1 cellular context compared by ENCODE assay signal in the genomic region with DNA sequence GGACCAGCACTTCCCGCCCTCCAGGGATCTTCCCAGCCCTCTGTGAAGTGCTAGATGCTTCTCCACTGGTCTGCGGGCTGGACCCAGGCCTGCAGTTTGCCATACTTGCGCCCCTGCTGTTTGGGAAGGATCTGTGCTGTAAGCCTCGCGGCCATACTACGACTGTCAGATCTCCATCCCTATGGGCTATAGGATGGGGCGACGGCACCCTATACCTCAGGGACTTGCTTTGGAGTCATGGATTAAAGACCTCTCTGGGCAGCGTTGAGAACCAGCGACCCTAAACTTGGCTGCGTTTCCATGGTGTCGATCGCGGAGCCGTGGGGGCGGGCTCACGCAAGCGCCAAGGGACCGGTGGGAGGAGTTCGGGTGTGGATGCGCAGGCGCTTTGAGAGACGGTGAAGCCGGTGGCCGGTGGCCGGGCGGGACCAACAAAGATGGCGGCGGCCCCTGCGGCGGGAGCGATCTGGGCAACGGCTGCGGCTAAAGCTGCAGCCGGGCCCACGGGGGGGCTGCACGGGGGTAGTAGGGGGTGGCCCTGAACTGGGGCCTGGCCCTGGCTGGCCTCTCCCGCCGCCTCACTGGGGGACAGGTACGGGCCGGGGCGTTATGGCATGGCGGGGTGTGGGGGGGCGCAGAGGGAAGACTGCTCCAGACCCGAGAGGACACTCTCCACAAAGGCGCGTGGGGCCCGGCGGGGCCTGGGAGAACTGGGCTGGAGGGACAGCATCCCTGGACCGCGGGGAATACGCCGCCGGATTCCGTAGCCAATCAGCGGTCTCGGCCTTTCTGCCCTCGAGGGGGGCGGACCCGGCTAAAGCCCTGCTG.
TF ChIP-seq lines count a peak whose summit lies in the region.

Gene USP21 (plus strand): TSS at position 414 of the 828 bp plus-strand sequence. CDS start 1,141 bp downstream, outside the sequence.

TF ChIP-seq in HepG2, 621 proteins besides CTCF, POLR2A, EP300 and RAD21 (continued from another document and continues in another):
- TF ChIP-seq ZNF414 (CRISPR knock-in tag; IDR thresholded peaks at IDR 0.05) = no peak
- TF ChIP-seq ZSCAN31 (CRISPR knock-in tag; IDR thresholded peaks at IDR 0.05; ENCODE audit: low read depth) = no peak
- no peak for TF ChIP-seq ZNF558 (CRISPR knock-in tag; IDR thresholded peaks at IDR 0.05; ENCODE audit: borderline replicate concordance)
- TF ChIP-seq FOXM1 (CRISPR knock-in tag; IDR thresholded peaks at IDR 0.05) = no peak
- no peak for TF ChIP-seq SMARCE1 (IDR thresholded peaks at IDR 0.05; ENCODE audit: borderline replicate concordance)
- TF ChIP-seq, protein P1, sequence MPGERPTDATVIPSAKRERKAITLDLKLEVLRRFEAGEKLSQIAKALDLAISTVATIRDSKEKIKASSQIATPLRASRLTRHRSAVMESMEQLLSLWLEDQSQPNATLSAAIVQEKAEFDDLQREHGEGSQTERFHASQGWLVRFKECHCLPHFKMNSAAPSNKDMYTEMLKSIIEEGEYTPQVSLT (CRISPR knock-in tag; IDR thresholded peaks at IDR 0.05; ENCODE audit: borderline replicate concordance, low read depth) = no peak
- TF ChIP-seq FUBP1 (CRISPR knock-in tag; IDR thresholded peaks at IDR 0.05; ENCODE audit: borderline replicate concordance) = no peak
- no peak for TF ChIP-seq ZNF615 (CRISPR knock-in tag; IDR thresholded peaks at IDR 0.05; ENCODE audit: borderline replicate concordance)
- no peak for TF ChIP-seq RARG (CRISPR knock-in tag; IDR thresholded peaks at IDR 0.05; ENCODE audit: low read depth)
- peak; percentile 46; the same call in 1 of the 2 replicates for TF ChIP-seq ZNF670 (CRISPR knock-in tag; IDR thresholded peaks at IDR 0.05; ENCODE audit: borderline replicate concordance)
- no peak for TF ChIP-seq FOXO1 (CRISPR knock-in tag; IDR thresholded peaks at IDR 0.05)
- no peak for TF ChIP-seq MTF1 (CRISPR knock-in tag; IDR thresholded peaks at IDR 0.05)
- TF ChIP-seq ZNF350 (CRISPR knock-in tag; IDR thresholded peaks at IDR 0.05; ENCODE audit: borderline replicate concordance, low read depth) = peak; percentile 53; the same call in 1 of the 2 replicates
- TF ChIP-seq, protein P2, sequence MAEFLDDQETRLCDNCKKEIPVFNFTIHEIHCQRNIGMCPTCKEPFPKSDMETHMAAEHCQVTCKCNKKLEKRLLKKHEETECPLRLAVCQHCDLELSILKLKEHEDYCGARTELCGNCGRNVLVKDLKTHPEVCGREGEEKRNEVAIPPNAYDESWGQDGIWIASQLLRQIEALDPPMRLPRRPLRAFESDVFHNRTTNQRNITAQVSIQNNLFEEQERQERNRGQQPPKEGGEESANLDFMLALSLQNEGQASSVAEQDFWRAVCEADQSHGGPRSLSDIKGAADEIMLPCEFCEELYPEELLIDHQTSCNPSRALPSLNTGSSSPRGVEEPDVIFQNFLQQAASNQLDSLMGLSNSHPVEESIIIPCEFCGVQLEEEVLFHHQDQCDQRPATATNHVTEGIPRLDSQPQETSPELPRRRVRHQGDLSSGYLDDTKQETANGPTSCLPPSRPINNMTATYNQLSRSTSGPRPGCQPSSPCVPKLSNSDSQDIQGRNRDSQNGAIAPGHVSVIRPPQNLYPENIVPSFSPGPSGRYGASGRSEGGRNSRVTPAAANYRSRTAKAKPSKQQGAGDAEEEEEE (CRISPR knock-in tag; IDR thresholded peaks at IDR 0.05; ENCODE audit: borderline replicate concordance) = no peak
- peak; percentile 95 for TF ChIP-seq KDM2A (CRISPR knock-in tag; IDR thresholded peaks at IDR 0.05; ENCODE audit: borderline replicate concordance, low read depth)
- TF ChIP-seq NFYC (CRISPR knock-in tag; IDR thresholded peaks at IDR 0.05) = peak; percentile 45; the same call in 1 of the 2 replicates
- no peak for TF ChIP-seq TOE1 (CRISPR knock-in tag; IDR thresholded peaks at IDR 0.05)
- TF ChIP-seq, protein P3, sequence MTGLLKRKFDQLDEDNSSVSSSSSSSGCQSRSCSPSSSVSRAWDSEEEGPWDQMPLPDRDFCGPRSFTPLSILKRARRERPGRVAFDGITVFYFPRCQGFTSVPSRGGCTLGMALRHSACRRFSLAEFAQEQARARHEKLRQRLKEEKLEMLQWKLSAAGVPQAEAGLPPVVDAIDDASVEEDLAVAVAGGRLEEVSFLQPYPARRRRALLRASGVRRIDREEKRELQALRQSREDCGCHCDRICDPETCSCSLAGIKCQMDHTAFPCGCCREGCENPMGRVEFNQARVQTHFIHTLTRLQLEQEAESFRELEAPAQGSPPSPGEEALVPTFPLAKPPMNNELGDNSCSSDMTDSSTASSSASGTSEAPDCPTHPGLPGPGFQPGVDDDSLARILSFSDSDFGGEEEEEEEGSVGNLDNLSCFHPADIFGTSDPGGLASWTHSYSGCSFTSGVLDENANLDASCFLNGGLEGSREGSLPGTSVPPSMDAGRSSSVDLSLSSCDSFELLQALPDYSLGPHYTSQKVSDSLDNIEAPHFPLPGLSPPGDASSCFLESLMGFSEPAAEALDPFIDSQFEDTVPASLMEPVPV (CRISPR knock-in tag; IDR thresholded peaks at IDR 0.05) = no peak
- TF ChIP-seq ZFP90 (CRISPR knock-in tag; IDR thresholded peaks at IDR 0.05; ENCODE audit: borderline replicate concordance) = no peak; the same call in 1 of the 2 replicates
- TF ChIP-seq GLI4 (CRISPR knock-in tag; IDR thresholded peaks at IDR 0.05; ENCODE audit: borderline replicate concordance) = no peak
- TF ChIP-seq U2AF1 (optimal IDR thresholded peaks at IDR 0.05; ENCODE audit: low read depth, low read length) = no peak
- TF ChIP-seq ONECUT2 (CRISPR knock-in tag; IDR thresholded peaks at IDR 0.05) = no peak
- no peak for TF ChIP-seq TFDP2 (CRISPR knock-in tag; IDR thresholded peaks at IDR 0.05)
- no peak for TF ChIP-seq ZNF383 (CRISPR knock-in tag; IDR thresholded peaks at IDR 0.05; ENCODE audit: borderline replicate concordance)
- TF ChIP-seq CHCHD3 (CRISPR knock-in tag; IDR thresholded peaks at IDR 0.05) = no peak
- TF ChIP-seq PRDM15 (CRISPR knock-in tag; IDR thresholded peaks at IDR 0.05) = no peak
- no peak for TF ChIP-seq HNRNPUL1 (IDR thresholded peaks at IDR 0.05; ENCODE audit: low read depth, low read length)
- no peak for TF ChIP-seq ZNF570 (CRISPR knock-in tag; IDR thresholded peaks at IDR 0.05; ENCODE audit: borderline replicate concordance)
- no peak for TF ChIP-seq HDAC6 (IDR thresholded peaks at IDR 0.05; ENCODE audit: low read depth, low read length)
- TF ChIP-seq, protein P4, sequence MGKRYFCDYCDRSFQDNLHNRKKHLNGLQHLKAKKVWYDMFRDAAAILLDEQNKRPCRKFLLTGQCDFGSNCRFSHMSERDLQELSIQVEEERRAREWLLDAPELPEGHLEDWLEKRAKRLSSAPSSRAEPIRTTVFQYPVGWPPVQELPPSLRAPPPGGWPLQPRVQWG (CRISPR knock-in tag; IDR thresholded peaks at IDR 0.05; ENCODE audit: borderline replicate concordance, low read depth) = no peak
- 0 out of 2 replicates have a peak, but pooled peaks have one; percentile 39 for TF ChIP-seq ZNF276 (CRISPR knock-in tag; IDR thresholded peaks at IDR 0.05; ENCODE audit: low read depth)
- TF ChIP-seq, protein P5, sequence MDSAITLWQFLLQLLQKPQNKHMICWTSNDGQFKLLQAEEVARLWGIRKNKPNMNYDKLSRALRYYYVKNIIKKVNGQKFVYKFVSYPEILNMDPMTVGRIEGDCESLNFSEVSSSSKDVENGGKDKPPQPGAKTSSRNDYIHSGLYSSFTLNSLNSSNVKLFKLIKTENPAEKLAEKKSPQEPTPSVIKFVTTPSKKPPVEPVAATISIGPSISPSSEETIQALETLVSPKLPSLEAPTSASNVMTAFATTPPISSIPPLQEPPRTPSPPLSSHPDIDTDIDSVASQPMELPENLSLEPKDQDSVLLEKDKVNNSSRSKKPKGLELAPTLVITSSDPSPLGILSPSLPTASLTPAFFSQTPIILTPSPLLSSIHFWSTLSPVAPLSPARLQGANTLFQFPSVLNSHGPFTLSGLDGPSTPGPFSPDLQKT (CRISPR knock-in tag; IDR thresholded peaks at IDR 0.05; ENCODE audit: borderline replicate concordance) = no peak
- TF ChIP-seq ZNF432 (CRISPR knock-in tag; IDR thresholded peaks at IDR 0.05; ENCODE audit: borderline replicate concordance) = no peak
- TF ChIP-seq ZNF317 (CRISPR knock-in tag; IDR thresholded peaks at IDR 0.05) = no peak
- TF ChIP-seq, protein P6, sequence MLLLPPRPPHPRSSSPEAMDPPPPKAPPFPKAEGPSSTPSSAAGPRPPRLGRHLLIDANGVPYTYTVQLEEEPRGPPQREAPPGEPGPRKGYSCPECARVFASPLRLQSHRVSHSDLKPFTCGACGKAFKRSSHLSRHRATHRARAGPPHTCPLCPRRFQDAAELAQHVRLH (CRISPR knock-in tag; IDR thresholded peaks at IDR 0.05; ENCODE audit: borderline replicate concordance, low read depth) = no peak
- TF ChIP-seq HNF4G (IDR thresholded peaks at IDR 0.05; ENCODE audit: borderline replicate concordance, low read depth, low read length) = no peak
- 0 out of 2 replicates have a peak, but pooled peaks have one; percentile 17 for TF ChIP-seq HNF4G (CRISPR knock-in tag; IDR thresholded peaks at IDR 0.05; ENCODE audit: borderline replicate concordance, low read depth)
- 0 out of 2 replicates have a peak, but pooled peaks have one; percentile 24 for TF ChIP-seq ZFP82 (CRISPR knock-in tag; IDR thresholded peaks at IDR 0.05; ENCODE audit: borderline replicate concordance)
- TF ChIP-seq ZNF788 (CRISPR knock-in tag; IDR thresholded peaks at IDR 0.05; ENCODE audit: borderline replicate concordance) = peak; percentile 50; the same call in 1 of the 2 replicates
- no peak for TF ChIP-seq PHF5A (CRISPR knock-in tag; IDR thresholded peaks at IDR 0.05; ENCODE audit: low read depth, unreplicated experiment)
- TF ChIP-seq ZNF101 (CRISPR knock-in tag; IDR thresholded peaks at IDR 0.05; ENCODE audit: borderline replicate concordance, low read depth) = no peak
- TF ChIP-seq SRSF4 (IDR thresholded peaks at IDR 0.05; ENCODE audit: low read depth, low read length, poor library complexity, severe bottlenecking) = no peak
- no peak; the same call in 1 of the 2 replicates for TF ChIP-seq PRMT3 (CRISPR knock-in tag; IDR thresholded peaks at IDR 0.05; ENCODE audit: borderline replicate concordance, low read depth)
